ENCODE assay signal across 12 cellular contexts in the genomic region with DNA sequence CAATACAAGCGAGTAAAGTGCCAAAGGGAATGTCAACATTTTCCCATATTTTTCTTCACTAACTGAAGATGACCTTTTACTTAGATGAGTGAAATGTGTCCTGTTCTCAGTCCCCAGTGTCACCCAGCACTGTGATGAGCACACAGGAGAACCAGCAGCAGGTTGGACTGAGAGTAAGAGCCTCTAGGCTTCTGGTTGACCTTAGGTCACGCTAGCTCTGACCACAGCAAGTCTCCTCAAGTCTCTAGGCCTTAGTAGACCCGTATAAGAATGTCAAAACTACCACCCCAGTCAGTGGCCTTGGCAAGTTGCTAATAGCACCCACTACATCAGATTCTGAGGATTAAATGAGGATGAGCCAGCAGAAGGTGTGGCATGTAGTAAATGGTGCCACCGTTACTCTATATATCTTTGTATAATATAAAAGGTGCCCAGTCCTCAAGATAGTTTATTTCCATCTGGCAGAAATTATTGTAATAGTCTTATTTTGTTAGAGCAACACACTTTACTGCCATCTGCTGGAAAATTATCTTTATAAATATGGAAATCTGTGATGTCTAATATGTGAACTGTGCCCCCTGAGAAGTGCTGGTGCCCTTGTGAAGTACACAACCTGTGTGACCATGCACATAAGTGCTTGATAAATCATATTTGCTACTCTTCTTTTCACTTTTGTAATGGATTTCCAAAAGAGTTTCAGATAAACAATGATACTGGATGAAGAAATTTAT.
DNase-seq lines count a peak whose midpoint lies in the region; ATAC-seq, FAIRE-seq and TF ChIP-seq lines count a peak whose summit lies in the region.
"Had no signal": no experiment of that assay in that cellular context is flagged by ENCODE, and none has a peak within 500 bp of the region (broad histone marks: within the 10 kb centered on the region; RNA-seq: fewer than 3 reads in every experiment).

No MANE protein-coding gene starts in this region.

- H3K36me3 ChIP-seq in Loucy (ENCODE audit: insufficient read depth, low read length), result no peaks in the 10 kb centered on the region
- H3K36me3 ChIP-seq in astrocyte (ENCODE audit: insufficient read depth, low read length), result no peaks in the 10 kb centered on the region
- H3K36me3 ChIP-seq in neural cell (ENCODE audit: insufficient read depth, low read length), result no peaks in the 10 kb centered on the region
- no peaks in the 10 kb centered on the region for H3K36me3 ChIP-seq in mesendoderm (ENCODE audit: control insufficient read depth, insufficient read depth, low read length)
- H3K36me3 ChIP-seq: gastrocnemius medialis had no signal

- H3K79me2 ChIP-seq in Loucy (ENCODE audit: insufficient read depth, low read length) (no peaks in the 10 kb centered on the region), astrocyte (ENCODE audit: insufficient read depth, low read length) (no peaks in the 10 kb centered on the region), neural cell (replicated peaks; ENCODE audit: insufficient read depth, low read length) (no peaks in the 10 kb centered on the region), mesendoderm (ENCODE audit: control insufficient read depth, insufficient read depth, low read length) (no peaks in the 10 kb centered on the region)

- H3K56ac ChIP-seq in mesendoderm (ENCODE audit: low read length), result no peak overlapping the region

- no peak overlapping the region for H2AK5ac ChIP-seq in mesendoderm (ENCODE audit: low read length)

- H3K9ac ChIP-seq in Loucy (ENCODE audit: low read depth, low read length, poor library complexity, severe bottlenecking), result no peak overlapping the region
- H3K9ac ChIP-seq in astrocyte (ENCODE audit: low read length), result no peak overlapping the region
- H3K9ac ChIP-seq in neural cell (ENCODE audit: low read length), result no peak overlapping the region
- H3K9ac ChIP-seq in mesendoderm (ENCODE audit: low read length), result no peak overlapping the region

- H3K4me1 Mint-ChIP-seq in astrocyte (ENCODE audit: low read depth, unreplicated experiment), result no peaks in the 10 kb centered on the region

- H2BK15ac ChIP-seq in mesendoderm (replicated peaks; ENCODE audit: low read depth), result no peak overlapping the region

- H3K9me3 Mint-ChIP-seq in astrocyte (ENCODE audit: unreplicated experiment), result peaks cover 5% of the 10 kb centered on the region
- H3K9me3 Mint-ChIP-seq: T-helper 1 cell treated with Interleukin-12 subunit alpha and Interleukin-12 subunit beta and Interleukin-4 antibody, amounts not matched to agents 30 μg/mL and 1 μg/mL, for 36 hours had no signal

- no peaks in the 10 kb centered on the region for H3K27me3 Mint-ChIP-seq in astrocyte (ENCODE audit: low read depth, unreplicated experiment)

- H3K9me3 ChIP-seq in Loucy (ENCODE audit: insufficient read depth, low read depth, low read length) (no peaks in the 10 kb centered on the region), astrocyte (ENCODE audit: insufficient read depth, low read depth, low read length) (no peaks in the 10 kb centered on the region), neural cell (ENCODE audit: low read length) (no peaks in the 10 kb centered on the region)
- H3K9me3 ChIP-seq: gastrocnemius medialis had no signal

- peak; percentile 60 for TF ChIP-seq CTCF in Loucy (conservative IDR thresholded peaks at IDR 0.05; ENCODE audit: low read length)
- TF ChIP-seq CTCF in astrocyte (IDR thresholded peaks at IDR 0.05; ENCODE audit: insufficient read depth, low read depth, low read length), result peak; percentile 14
- peak; percentile 25 for TF ChIP-seq CTCF in neural cell (IDR thresholded peaks at IDR 0.05; ENCODE audit: poor library complexity, severe bottlenecking)

- H3K4me3 Mint-ChIP-seq in astrocyte (ENCODE audit: unreplicated experiment), result no peak overlapping the region
- H3K4me3 Mint-ChIP-seq: neural crest cell; T-helper 1 cell treated with Interleukin-12 subunit alpha and Interleukin-12 subunit beta and Interleukin-4 antibody, amounts not matched to agents 30 μg/mL and 1 μg/mL, for 36 hours had no signal

- no peaks in the 10 kb centered on the region for H3K27me3 ChIP-seq in Loucy (ENCODE audit: insufficient read depth, low read length, poor library complexity, severe bottlenecking)
- H3K27me3 ChIP-seq in astrocyte (ENCODE audit: insufficient read depth, low read length), result no peaks in the 10 kb centered on the region
- H3K27me3 ChIP-seq in neural cell (ENCODE audit: insufficient read depth, low read depth, low read length), result no peaks in the 10 kb centered on the region
- H3K27me3 ChIP-seq in mesendoderm (ENCODE audit: insufficient read depth, low read length, poor library complexity), result no peaks in the 10 kb centered on the region
- H3K27me3 ChIP-seq: gastrocnemius medialis had no signal

- no peak overlapping the region for H4K5ac ChIP-seq in mesendoderm (ENCODE audit: low read length)

- peak; percentile 9 for TF ChIP-seq RAD21 in neural cell (conservative IDR thresholded peaks at IDR 0.05)

- no peaks in the 10 kb centered on the region for H3K36me3 Mint-ChIP-seq in astrocyte (ENCODE audit: low read depth, unreplicated experiment)

- no peak for ATAC-seq in HG03095 (IDR thresholded peaks at IDR 0.05; ENCODE audit: unreplicated experiment)
- ATAC-seq: gastrocnemius medialis had no signal

- no peak for TF ChIP-seq EP300 in neural cell (conservative IDR thresholded peaks at IDR 0.05; ENCODE audit: poor library complexity, severe bottlenecking)

- H3K4me3 ChIP-seq in Loucy (ENCODE audit: low read length, poor library complexity, severe bottlenecking), result no peak overlapping the region
- no peak overlapping the region for H3K4me3 ChIP-seq in astrocyte (ENCODE audit: insufficient read depth, low read depth, low read length)
- H3K4me3 ChIP-seq in neural cell (ENCODE audit: low read length), result no peak overlapping the region
- no peak overlapping the region for H3K4me3 ChIP-seq in mesendoderm (ENCODE audit: low read length)
- H3K4me3 ChIP-seq: gastrocnemius medialis had no signal

- no peak overlapping the region for H4K8ac ChIP-seq in mesendoderm (ENCODE audit: low read depth, low read length)

- H3K4me1 ChIP-seq in Loucy (ENCODE audit: insufficient read depth, low read length, poor library complexity, severe bottlenecking), result peaks cover 7% of the 10 kb centered on the region
- H3K4me1 ChIP-seq in astrocyte (ENCODE audit: insufficient read depth, low read length), result no peaks in the 10 kb centered on the region
- H3K4me1 ChIP-seq in mesendoderm (ENCODE audit: control insufficient read depth, low read depth, low read length), result no peaks in the 10 kb centered on the region
- H3K4me1 ChIP-seq: gastrocnemius medialis had no signal

- H3K18ac ChIP-seq in mesendoderm (ENCODE audit: low read length), result no peak overlapping the region

- no CpG with 5 or more reads among the region's 4 CpGs for WGBS in mesendoderm (ENCODE audit: extremely low coverage, insufficient coverage, low lambda C conversion rate)

- H3F3A ChIP-seq in Loucy (ENCODE audit: low read depth) (no peaks in the 10 kb centered on the region), neural cell (ENCODE audit: insufficient read depth, low read length, poor library complexity, severe bottlenecking) (no peaks in the 10 kb centered on the region)

- H2AFZ ChIP-seq in Loucy (ENCODE audit: low read length) (no peak overlapping the region), astrocyte (ENCODE audit: low read depth, low read length) (no peak overlapping the region), neural cell (ENCODE audit: low read depth, low read length) (no peak overlapping the region)

- no peak for FAIRE-seq in astrocyte (lab: Jason Lieb, UNC)

- no peaks in the 10 kb centered on the region for H4K20me1 ChIP-seq in Loucy (ENCODE audit: insufficient read depth, low read length, poor library complexity, severe bottlenecking)
- H4K20me1 ChIP-seq in astrocyte (ENCODE audit: insufficient read depth, low read length), result no peaks in the 10 kb centered on the region
- no peaks in the 10 kb centered on the region for H4K20me1 ChIP-seq in neural cell (ENCODE audit: insufficient read depth)

- H2BK5ac ChIP-seq in mesendoderm (ENCODE audit: low read length), result no peak overlapping the region

- no peak overlapping the region for H3K23ac ChIP-seq in mesendoderm (ENCODE audit: low read length)

- H3K27ac ChIP-seq in astrocyte (ENCODE audit: low read depth, low read length), result no peak overlapping the region
- H3K27ac ChIP-seq in neural cell (ENCODE audit: low read length), result no peak overlapping the region
- no peak overlapping the region for H3K27ac ChIP-seq in mesendoderm (ENCODE audit: low read depth, low read length)
- H3K27ac ChIP-seq: gastrocnemius medialis had no signal

- DNase-seq in SIG-M5 treated with dmso at 0.1 percent for 504 hours (lab: John Stamatoyannopoulos, UW; ENCODE audit: unreplicated experiment), result peak; percentile 13
- no peak for DNase-seq in SIG-M5 (lab: John Stamatoyannopoulos, UW)
- no peak for DNase-seq in astrocyte (ENCODE audit: low read depth)
- DNase-seq in ecto neural progenitor cell (ENCODE audit: low spot score), result no peak
- DNase-seq in mesendoderm, result no peak
- DNase-seq: gastrocnemius medialis, NCI-H1930 had no signal

- H2BK120ac ChIP-seq in mesendoderm (ENCODE audit: low read depth, low read length), result no peak overlapping the region

- H3K9me2 ChIP-seq in Loucy (replicated peaks; ENCODE audit: low read depth, low read length) (no peaks in the 10 kb centered on the region), neural cell (ENCODE audit: insufficient read depth, low read length) (no peaks in the 10 kb centered on the region)

- no peaks in the 10 kb centered on the region for H3K79me1 ChIP-seq in mesendoderm (ENCODE audit: low read length)

- no peak overlapping the region for H3K4ac ChIP-seq in mesendoderm (ENCODE audit: low read depth, low read length)

- no peak overlapping the region for H3K27ac Mint-ChIP-seq in astrocyte (ENCODE audit: unreplicated experiment)
- H3K27ac Mint-ChIP-seq: T-helper 1 cell treated with Interleukin-12 subunit alpha and Interleukin-12 subunit beta and Interleukin-4 antibody, amounts not matched to agents 30 μg/mL and 1 μg/mL, for 36 hours had no signal

- H3K4me2 ChIP-seq in Loucy (ENCODE audit: low read depth, low read length, poor library complexity, severe bottlenecking), result no peak overlapping the region
- H3K4me2 ChIP-seq in astrocyte (ENCODE audit: low read length), result no peak overlapping the region
- no peak overlapping the region for H3K4me2 ChIP-seq in neural cell (ENCODE audit: low read length)
- no peak overlapping the region for H3K4me2 ChIP-seq in mesendoderm (ENCODE audit: low read length)

TF ChIP-seq in neural cell, 6 proteins besides CTCF, POLR2A, EP300 and RAD21 (continues in another document):
- no peak for TF ChIP-seq SMC3 (conservative IDR thresholded peaks at IDR 0.05; ENCODE audit: poor library complexity)
- no peak for TF ChIP-seq EZH2 (IDR thresholded peaks at IDR 0.05; ENCODE audit: borderline replicate concordance, insufficient read depth, low read length, poor library complexity, severe bottlenecking)
- TF ChIP-seq MXI1 (conservative IDR thresholded peaks at IDR 0.05; ENCODE audit: poor library complexity, severe bottlenecking), result no peak
